Comparison of ENCODE assay signal across 8 cellular contexts in genomic region chr2:45611020-45611737, GRCh38. TPM values are rescaled to one million over a fixed set of nuclear protein-coding genes. Genes with fewer than 3 reads are reported as not detected.
DNase-seq lines count a peak whose midpoint lies in the region; ATAC-seq and TF ChIP-seq lines count a peak whose summit lies in the region.

A gene with protein sequence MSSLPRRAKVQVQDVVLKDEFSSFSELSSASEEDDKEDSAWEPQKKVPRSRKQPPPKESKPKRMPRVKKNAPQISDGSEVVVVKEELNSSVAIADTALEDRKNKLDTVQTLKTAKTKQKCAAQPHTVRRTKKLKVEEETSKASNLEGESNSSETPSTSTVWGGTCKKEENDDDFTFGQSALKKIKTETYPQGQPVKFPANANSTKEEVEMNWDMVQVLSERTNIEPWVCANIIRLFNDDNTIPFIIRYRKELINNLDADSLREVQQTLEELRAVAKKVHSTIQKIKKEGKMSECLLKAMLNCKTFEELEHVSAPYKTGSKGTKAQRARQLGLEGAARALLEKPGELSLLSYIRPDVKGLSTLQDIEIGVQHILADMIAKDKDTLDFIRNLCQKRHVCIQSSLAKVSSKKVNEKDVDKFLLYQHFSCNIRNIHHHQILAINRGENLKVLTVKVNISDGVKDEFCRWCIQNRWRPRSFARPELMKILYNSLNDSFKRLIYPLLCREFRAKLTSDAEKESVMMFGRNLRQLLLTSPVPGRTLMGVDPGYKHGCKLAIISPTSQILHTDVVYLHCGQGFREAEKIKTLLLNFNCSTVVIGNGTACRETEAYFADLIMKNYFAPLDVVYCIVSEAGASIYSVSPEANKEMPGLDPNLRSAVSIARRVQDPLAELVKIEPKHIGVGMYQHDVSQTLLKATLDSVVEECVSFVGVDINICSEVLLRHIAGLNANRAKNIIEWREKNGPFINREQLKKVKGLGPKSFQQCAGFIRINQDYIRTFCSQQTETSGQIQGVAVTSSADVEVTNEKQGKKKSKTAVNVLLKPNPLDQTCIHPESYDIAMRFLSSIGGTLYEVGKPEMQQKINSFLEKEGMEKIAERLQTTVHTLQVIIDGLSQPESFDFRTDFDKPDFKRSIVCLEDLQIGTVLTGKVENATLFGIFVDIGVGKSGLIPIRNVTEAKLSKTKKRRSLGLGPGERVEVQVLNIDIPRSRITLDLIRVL (minus strand): TSS chr2:45611267. CDS start chr2:45605441, 5,826 bp downstream.

- H3K9me3 ChIP-seq in BE2C (no peaks in the 10 kb centered on the region), colonic mucosa (no peaks in the 10 kb centered on the region)

- H3K27ac ChIP-seq in colonic mucosa (peak within 1 kb of the TSS; percentile 80), layer of hippocampus (ENCODE audit: low read depth, low read length) (peak within 1 kb of the TSS; percentile 77)

- H3K9ac ChIP-seq in colonic mucosa (ENCODE audit: low read depth in 2 of 2, low read length in 2 of 2): peak within 1 kb of the TSS; percentile 72 to 81

- TF ChIP-seq CTCF in BE2C (IDR thresholded peaks at IDR 0.05; ENCODE audit: low read depth, low read length): no peak
- no peak for TF ChIP-seq CTCF in colonic mucosa (IDR thresholded peaks at IDR 0.05)

- H3K4me1 ChIP-seq in BE2C (peaks cover 5% of the 10 kb centered on the region), colonic mucosa (no peaks in the 10 kb centered on the region)

- DNase-seq in BE2C (peak; percentile 96), GM19240 (ENCODE audit: insufficient read length, low spot score) (peak; percentile 65), NCI-H526 (lab: John Stamatoyannopoulos, UW) (peak; percentile 88 to 96), colonic mucosa (peak; percentile 99)
- peak; percentile 97 for DNase-seq in activated CD4-positive, alpha-beta T cell treated with anti-CD3 and anti-CD28 coated beads for 48 hours
- DNase-seq in stimulated activated CD4-positive, alpha-beta T cell treated with anti-CD3 and anti-CD28 coated beads, Interleukin-1b, Interleukin-23, amount 100 ng/mL, for 4 hours (ENCODE audit: low read depth in 2 of 2): peak; percentile 82 to 93

- intact Hi-C loops in colonic mucosa (cut with DNase I): no loop called here

- H3K36me3 ChIP-seq in BE2C (no peaks in the 10 kb centered on the region), colonic mucosa (no peaks in the 10 kb centered on the region)

- H3K27me3 ChIP-seq in BE2C (no peaks in the 10 kb centered on the region), colonic mucosa (no peaks in the 10 kb centered on the region), layer of hippocampus (ENCODE audit: control insufficient read depth, insufficient read depth, low read length) (no peaks in the 10 kb centered on the region)

- peak within 1 kb of the TSS; percentile 94 for H3K4me3 ChIP-seq in BE2C (ENCODE audit: low read depth, low read length)
- H3K4me3 ChIP-seq in colonic mucosa: peak within 1 kb of the TSS; percentile 60

- peak; percentile 91 for ATAC-seq in HG03460 (IDR thresholded peaks at IDR 0.05; ENCODE audit: unreplicated experiment)

RNA-seq across cellular contexts. Expression of the gene that starts here (rescaled TPM):
- polyA plus RNA-seq in BE2C (2012; ENCODE audit: insufficient read depth, insufficient read length, low read depth): 4.1 TPM
- total RNA-seq in colonic mucosa: 10 to 100 TPM; 11.8 to 14.4 TPM

Comparison
In these comparisons a context has a peak if more than half of its experiments do, and no peak if none do; other contexts are left out.
1. Peak in every context shown above with its lines: DNase-seq, ATAC-seq, H3K4me3 ChIP-seq and H3K27ac ChIP-seq.